ENCODE assay signal across 8 cellular contexts in genomic region chr14:25049559-25050493, GRCh38. TPM values are rescaled to one million over a fixed set of nuclear protein-coding genes. Genes with fewer than 3 reads are reported as not detected.
DNase-seq lines count a peak whose midpoint lies in the region; ATAC-seq and TF ChIP-seq lines count a peak whose summit lies in the region.

Gene STXBP6 (minus strand): TSS chr14:25050147. CDS start chr14:24974818, 75,329 bp downstream.

- no peak within 1 kb of the TSS for H3K27ac ChIP-seq in RWPE1

- H3K4me1 Mint-ChIP-seq in activated CD4-positive, alpha-beta T cell treated with anti-CD3 and anti-CD28 coated beads, Interleukin-2, amount 10 ng/mL, durations not matched to agents 7 days and 5 days: peaks cover 11% of the 10 kb centered on the region

- DNase-seq in activated CD4-positive, alpha-beta T cell treated with anti-CD3 and anti-CD28 coated beads, Interleukin-2, amount 10 ng/mL, durations not matched to agents 7 days and 5 days: no peak
- no peak for DNase-seq in activated CD4-positive, alpha-beta T cell treated with anti-CD3 and anti-CD28 coated beads, Interleukin-2, amount 50 U/mL, for 4 hours
- peak; percentile 20 for DNase-seq in RWPE1 (ENCODE audit: low spot score)
- peak; percentile 9 for DNase-seq in dermis blood vessel endothelial cell
- peak; percentile 74 to 82 for DNase-seq in left colon
- DNase-seq in stimulated activated CD8-positive, alpha-beta memory T cell treated with anti-CD3 and anti-CD28 coated beads, Interleukin-2, amount 100 ng/mL, for 48 hours (ENCODE audit: low read depth in 2 of 2): peak; percentile 2 to 8
- no peak for DNase-seq in activated CD4-positive, CD25-positive, alpha-beta regulatory T cell treated with anti-CD3 and anti-CD28 coated beads, Interleukin-2, amount 50 U/mL, for 72 hours

- peak; percentile 64 for ATAC-seq in HG03442 (IDR thresholded peaks at IDR 0.05; ENCODE audit: unreplicated experiment)
- peak; percentile 85 for ATAC-seq in left colon

- CTCF ChIA-PET in activated CD4-positive, alpha-beta T cell treated with anti-CD3 and anti-CD28 coated beads, Interleukin-2, amount 10 ng/mL, durations not matched to agents 7 days and 5 days (lab: Charles Lee): interaction anchor here (0.5 kb wide), 1 partner anchor 53 kb away, joined by 3 read pairs; no protein-coding TSS in a partner anchor
- CTCF ChIA-PET in RWPE1 (lab: Yijun Ruan, JAX): interaction anchor here (0.6 kb wide), 1 partner anchor 21 kb away, joined by 3 read pairs; no protein-coding TSS in a partner anchor

- peaks cover 60% of the 10 kb centered on the region for H3K27me3 Mint-ChIP-seq in activated CD4-positive, alpha-beta T cell treated with anti-CD3 and anti-CD28 coated beads, Interleukin-2, amount 10 ng/mL, durations not matched to agents 7 days and 5 days

- POLR2A ChIA-PET in activated CD4-positive, alpha-beta T cell treated with anti-CD3 and anti-CD28 coated beads, Interleukin-2, amount 10 ng/mL, durations not matched to agents 7 days and 5 days (lab: Charles Lee): no interaction called here
- POLR2A ChIA-PET in RWPE1 (lab: Yijun Ruan, JAX; ENCODE audit: low non-redundant PET): no interaction called here

- no peak for TF ChIP-seq CTCF in RWPE1 (conservative IDR thresholded peaks at IDR 0.05; ENCODE audit: low read depth)

- no peak within 1 kb of the TSS for H3K27ac Mint-ChIP-seq in activated CD4-positive, alpha-beta T cell treated with anti-CD3 and anti-CD28 coated beads, Interleukin-2, amount 10 ng/mL, durations not matched to agents 7 days and 5 days

- intact Hi-C loops in left colon (cut with DNase I, micrococcal nuclease): no loop called here

- peak within 1 kb of the TSS; percentile 32 for H3K4me3 Mint-ChIP-seq in activated CD4-positive, alpha-beta T cell treated with anti-CD3 and anti-CD28 coated beads, Interleukin-2, amount 10 ng/mL, durations not matched to agents 7 days and 5 days

- peaks cover 2% of the 10 kb centered on the region for H3K36me3 Mint-ChIP-seq in activated CD4-positive, alpha-beta T cell treated with anti-CD3 and anti-CD28 coated beads, Interleukin-2, amount 10 ng/mL, durations not matched to agents 7 days and 5 days (ENCODE audit: low read depth)

- no peaks in the 10 kb centered on the region for H3K9me3 Mint-ChIP-seq in activated CD4-positive, alpha-beta T cell treated with anti-CD3 and anti-CD28 coated beads, Interleukin-2, amount 10 ng/mL, durations not matched to agents 7 days and 5 days

RNA-seq across cellular contexts. Expression of gene STXBP6, which starts in this region (rescaled TPM):
- not detected for total RNA-seq in activated CD4-positive, alpha-beta T cell treated with anti-CD3 and anti-CD28 coated beads, Interleukin-2, amount 10 ng/mL, durations not matched to agents 7 days and 5 days
- 4.9 and 18.9 TPM in 2 replicates for total RNA-seq in dermis blood vessel endothelial cell
- 10 to 100 TPM; 19.9 to 28.3 TPM for total RNA-seq in left colon

Comparison
In these comparisons a context has a peak if more than half of its experiments do, and no peak if none do; other contexts are left out.
1. DNase-seq: peak in RWPE1 (single experiment), dermis blood vessel endothelial cell (single experiment), left colon (2 of 2) and stimulated activated CD8-positive, alpha-beta memory T cell treated with anti-CD3 and anti-CD28 coated beads, Interleukin-2, amount 100 ng/mL, for 48 hours (2 of 2); none in activated CD4-positive, alpha-beta T cell treated with anti-CD3 and anti-CD28 coated beads, Interleukin-2, amount 10 ng/mL, durations not matched to agents 7 days and 5 days (single experiment), activated CD4-positive, alpha-beta T cell treated with anti-CD3 and anti-CD28 coated beads, Interleukin-2, amount 50 U/mL, for 4 hours (0 of 2) and activated CD4-positive, CD25-positive, alpha-beta regulatory T cell treated with anti-CD3 and anti-CD28 coated beads, Interleukin-2, amount 50 U/mL, for 72 hours (single experiment).